9 cellular contexts compared by ENCODE assay signal in genomic region chr7:114865564-114865963, GRCh38.
DNase-seq lines count a peak whose midpoint lies in the region; ATAC-seq, FAIRE-seq and TF ChIP-seq lines count a peak whose summit lies in the region.
"Had no signal": no experiment of that assay in that cellular context is flagged by ENCODE, and none has a peak within 500 bp of the region (broad histone marks: within the 10 kb centered on the region; RNA-seq: fewer than 3 reads in every experiment).

No MANE protein-coding gene starts in this region.

- in situ Hi-C loops in astrocyte of the cerebellum (cut with HindIII; ENCODE audit: low sequenced_read_pairs): loop anchor here (25.0 kb wide), 1 partner anchor 847 kb away; no protein-coding TSS in a partner anchor

- no peak for FAIRE-seq in HTR-8/SVneo (lab: Jason Lieb, UNC)
- FAIRE-seq: TTC549 had no signal

- ATAC-seq in GM19328 (IDR thresholded peaks at IDR 0.05; ENCODE audit: unreplicated experiment) (peak; percentile 83), HG03439 (IDR thresholded peaks at IDR 0.05; ENCODE audit: unreplicated experiment) (peak; percentile 85)

- DNase-seq in COR-L47 (lab: John Stamatoyannopoulos, UW) (peak; percentile 26), T-helper 1 cell (peak; percentile 21 to 63 (median 39)), astrocyte of the cerebellum (ENCODE audit: low read depth) (peak; percentile 45), islet precursor cell (peak; percentile 77), HTR-8/SVneo (ENCODE audit: insufficient read length, low spot score) (no peak)
- peak; percentile 54 to 56 for DNase-seq in stimulated activated CD4-positive, alpha-beta T cell treated with anti-CD3 and anti-CD28 coated beads, Interleukin-4, amount 100 ng/mL, for 4 hours

- H3K4me3 ChIP-seq in astrocyte of the cerebellum (ENCODE audit: low read depth, low read length): no peak overlapping the region

- TF ChIP-seq CTCF in astrocyte of the cerebellum (IDR thresholded peaks at IDR 0.05; ENCODE audit: low read depth, low read length, missing control alignments): peak; percentile 84
